Comparison of ENCODE assay signal across 8 cellular contexts in the genomic region with DNA sequence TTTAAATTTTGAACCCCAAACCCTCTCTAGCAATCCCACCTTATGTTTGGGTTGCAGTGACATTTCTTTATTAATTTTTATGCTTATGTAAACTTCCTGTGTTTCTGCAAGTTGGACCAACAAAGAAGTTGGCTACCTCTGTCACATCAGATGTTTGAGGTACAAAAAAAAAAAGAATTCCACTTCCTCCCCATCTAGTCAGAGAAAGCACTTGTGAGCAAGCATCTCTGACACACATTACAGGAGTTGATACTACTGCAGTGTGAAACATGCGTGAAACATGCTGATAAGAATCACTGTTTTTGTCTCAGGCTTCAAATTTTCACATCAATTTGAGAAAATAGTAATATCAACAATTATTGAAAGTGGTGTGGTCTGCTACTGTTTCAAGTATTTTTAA. TPM values are rescaled to one million over a fixed set of nuclear protein-coding genes. Genes with fewer than 3 reads are reported as not detected.
A peak's percentile ranks its signal among the peaks of the same experiment; 100 is the strongest.
DNase-seq lines count a peak whose midpoint lies in the region; ATAC-seq and TF ChIP-seq lines count a peak whose summit lies in the region.

No MANE protein-coding gene starts in this region.

- H3K4me1 ChIP-seq in Loucy (ENCODE audit: insufficient read depth, low read length, poor library complexity, severe bottlenecking), result peaks cover 20% of the 10 kb centered on the region
- peaks cover 28% of the 10 kb centered on the region for H3K4me1 ChIP-seq in neuron (ENCODE audit: insufficient read depth, low read length)

- no peaks in the 10 kb centered on the region; the same call in 1 of the 2 replicates for H3F3A ChIP-seq in Loucy (ENCODE audit: low read depth)

- H3K79me2 ChIP-seq in Loucy (ENCODE audit: insufficient read depth, low read length), result peaks cover 79% of the 10 kb centered on the region

- ATAC-seq in HG02571 (IDR thresholded peaks at IDR 0.05; ENCODE audit: unreplicated experiment) (no peak), GM19452 (IDR thresholded peaks at IDR 0.05; ENCODE audit: unreplicated experiment) (no peak)

- H3K9ac ChIP-seq in Loucy (ENCODE audit: low read depth, low read length, poor library complexity, severe bottlenecking), result peak overlapping the region; percentile 70

- no peaks in the 10 kb centered on the region for H3K27me3 ChIP-seq in Loucy (ENCODE audit: insufficient read depth, low read length, poor library complexity, severe bottlenecking)
- H3K27me3 ChIP-seq in neuron (ENCODE audit: insufficient read depth, low read length), result no peaks in the 10 kb centered on the region

- peaks cover 6% of the 10 kb centered on the region; the same call in 1 of the 2 replicates for H3K36me3 ChIP-seq in Loucy (ENCODE audit: insufficient read depth, low read length)
- H3K36me3 ChIP-seq in neuron (ENCODE audit: insufficient read depth, low read length), result no peaks in the 10 kb centered on the region

- H3K4me3 ChIP-seq in Loucy (ENCODE audit: low read length, poor library complexity, severe bottlenecking) (peak overlapping the region; percentile 83), neuron (ENCODE audit: low read length) (peak overlapping the region; percentile 76)

- H3K9me2 ChIP-seq in Loucy (replicated peaks; ENCODE audit: low read depth, low read length), result no peaks in the 10 kb centered on the region

- TF ChIP-seq CTCF in Loucy (conservative IDR thresholded peaks at IDR 0.05; ENCODE audit: low read length), result no peak

- H2AFZ ChIP-seq in Loucy (ENCODE audit: low read length) (no peak overlapping the region), neuron (ENCODE audit: low read depth, low read length) (no peak overlapping the region)

- H3K4me2 ChIP-seq in Loucy (ENCODE audit: low read depth, low read length, poor library complexity, severe bottlenecking), result peak overlapping the region; percentile 93

- DNase-seq in ELR (ENCODE audit: low read depth) (peak; percentile 61), dermis blood vessel endothelial cell (peak; percentile 36), glomerular visceral epithelial cell (ENCODE audit: extremely low spot score) (no peak), NCI-H2029 treated with DMSO at 0.1 percent for 48 hours (lab: John Stamatoyannopoulos, UW) (no peak)

- H3K9me3 ChIP-seq in Loucy (ENCODE audit: insufficient read depth, low read depth, low read length) (no peaks in the 10 kb centered on the region), neuron (ENCODE audit: low read length) (no peaks in the 10 kb centered on the region)

- H4K20me1 ChIP-seq in Loucy (ENCODE audit: insufficient read depth, low read length, poor library complexity, severe bottlenecking), result peaks cover 31% of the 10 kb centered on the region

RNA-seq across cellular contexts. Expression of gene SCAANT1, which starts 1.3 kb away (rescaled TPM):
- total RNA-seq in dermis blood vessel endothelial cell, result not detected in 2 replicates

RNA-seq across cellular contexts. Expression of gene ATXN7, which starts 47.2 kb away (rescaled TPM):
- total RNA-seq in dermis blood vessel endothelial cell, result 9.0 and 13.6 TPM in 2 replicates

RNA-seq across cellular contexts. Expression of gene THOC7, which starts 47.3 kb away (rescaled TPM):
- total RNA-seq in dermis blood vessel endothelial cell, result 41.9 and 61.8 TPM in 2 replicates

Comparison
In these comparisons a context has a peak if more than half of its experiments do, and no peak if none do; other contexts are left out.
1. DNase-seq: peak in ELR (single experiment) and dermis blood vessel endothelial cell (single experiment); none in glomerular visceral epithelial cell (single experiment) and NCI-H2029 treated with DMSO at 0.1 percent for 48 hours (single experiment).